8 cellular contexts compared by ENCODE assay signal in the genomic region with DNA sequence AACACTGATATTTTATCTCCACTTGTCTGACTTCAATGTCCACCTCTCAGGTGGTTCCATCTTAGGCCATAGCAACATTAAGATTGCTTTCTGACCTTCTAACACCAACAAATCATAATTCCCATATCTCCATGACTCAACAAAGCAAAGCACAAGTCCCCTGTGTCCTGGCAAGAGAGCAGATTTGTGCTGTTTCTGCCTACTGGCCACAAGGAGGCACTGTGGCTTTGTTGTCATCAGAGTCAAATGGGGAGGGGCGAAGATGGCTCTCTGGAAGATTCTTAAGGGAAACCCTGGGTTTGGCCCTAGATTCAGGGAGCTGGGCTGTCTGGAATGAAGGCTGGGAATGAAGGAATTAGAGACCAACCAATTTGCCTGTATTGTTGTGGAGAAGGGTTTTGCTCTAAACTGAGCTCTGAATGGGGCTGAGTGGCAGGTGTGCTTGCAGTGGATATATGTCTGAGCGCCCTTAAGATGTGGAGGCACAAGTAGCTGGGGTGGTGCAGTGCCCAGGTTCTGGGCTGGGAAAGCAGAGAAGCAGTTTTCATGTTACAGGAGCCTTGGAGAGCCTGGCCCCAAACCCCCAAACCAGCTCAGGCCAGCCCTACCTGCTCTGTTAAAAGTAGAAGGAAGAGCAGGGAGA.
DNase-seq lines count a peak whose midpoint lies in the region; ATAC-seq and TF ChIP-seq lines count a peak whose summit lies in the region.

No MANE protein-coding gene starts in this region.

- CTCF ChIA-PET in activated naive CD4-positive, alpha-beta T cell treated with anti-CD3 and anti-CD28 coated beads, Interleukin-2, amount 10 ng/mL, durations not matched to agents 7 days and 5 days (lab: Charles Lee) = interaction anchor here (0.6 to 4.0 kb wide), 27 partner anchors 10 to 591 kb away, joined by 3 to 13 read pairs (median 4); no protein-coding TSS in a partner anchor

- TF ChIP-seq CTCF in AG10803 (conservative IDR thresholded peaks at IDR 0.05; ENCODE audit: low read length) = peak; percentile 75

- peaks cover 10% of the 10 kb centered on the region for H3K27me3 Mint-ChIP-seq in activated naive CD4-positive, alpha-beta T cell treated with anti-CD3 and anti-CD28 coated beads, Interleukin-2, amount 10 ng/mL, durations not matched to agents 7 days and 5 days

- H3K4me3 ChIP-seq in AG10803 (ENCODE audit: low read length) = no peak overlapping the region

- H3K27ac Mint-ChIP-seq in activated naive CD4-positive, alpha-beta T cell treated with anti-CD3 and anti-CD28 coated beads, Interleukin-2, amount 10 ng/mL, durations not matched to agents 7 days and 5 days = no peak overlapping the region

- H3K4me3 Mint-ChIP-seq in activated naive CD4-positive, alpha-beta T cell treated with anti-CD3 and anti-CD28 coated beads, Interleukin-2, amount 10 ng/mL, durations not matched to agents 7 days and 5 days = no peak overlapping the region

- DNase-seq in AG10803 (ENCODE audit: low read depth) (peak; percentile 64), NCI-H2171 (lab: John Stamatoyannopoulos, UW) (peak; percentile 4), islet precursor cell (peak; percentile 68), HPDE6-E6E7 (ENCODE audit: extremely low spot score) (no peak)
- peak; percentile 62 for DNase-seq in activated naive CD4-positive, alpha-beta T cell treated with anti-CD3 and anti-CD28 coated beads, Interleukin-2, amount 10 ng/mL, durations not matched to agents 7 days and 5 days
- DNase-seq in stimulated activated naive CD4-positive, alpha-beta T cell treated with Interleukin-2 at 50 U/mL for 16 hours (lab: John Stamatoyannopoulos, UW) = peak; percentile 2

- ATAC-seq in GM18502 (IDR thresholded peaks at IDR 0.05; ENCODE audit: poor library complexity, unreplicated experiment) = peak; percentile 92
- peak; percentile 70 for ATAC-seq in HG02763 (IDR thresholded peaks at IDR 0.05; ENCODE audit: unreplicated experiment)

- H3K4me1 Mint-ChIP-seq in activated naive CD4-positive, alpha-beta T cell treated with anti-CD3 and anti-CD28 coated beads, Interleukin-2, amount 10 ng/mL, durations not matched to agents 7 days and 5 days = peaks cover 7% of the 10 kb centered on the region

- no peaks in the 10 kb centered on the region for H3K36me3 Mint-ChIP-seq in activated naive CD4-positive, alpha-beta T cell treated with anti-CD3 and anti-CD28 coated beads, Interleukin-2, amount 10 ng/mL, durations not matched to agents 7 days and 5 days

- no peaks in the 10 kb centered on the region for H3K9me3 Mint-ChIP-seq in activated naive CD4-positive, alpha-beta T cell treated with anti-CD3 and anti-CD28 coated beads, Interleukin-2, amount 10 ng/mL, durations not matched to agents 7 days and 5 days
